Comparison of ENCODE assay signal across 8 cellular contexts in genomic region chr9:133144142-133144886, GRCh38. TPM values are rescaled to one million over a fixed set of nuclear protein-coding genes. Genes with fewer than 3 reads are reported as not detected.
DNase-seq lines count a peak whose midpoint lies in the region; ATAC-seq and TF ChIP-seq lines count a peak whose summit lies in the region.

No MANE protein-coding gene starts in this region.

- WGBS in aorta, 2 donors, result 8 to 9% methylated on average over 50 to 52 of the region's 52 CpGs

- H3K9me3 ChIP-seq in left ventricle myocardium inferior (replicated peaks), result no peaks in the 10 kb centered on the region
- H3K9me3 ChIP-seq in aorta (ENCODE audit: control insufficient read depth, low read length), result no peaks in the 10 kb centered on the region

- H3K27ac ChIP-seq in left ventricle myocardium inferior (replicated peaks) (peak overlapping the region; percentile 60), aorta (ENCODE audit: low read depth in 1 of 2, low read length in 2 of 2) (no peak overlapping the region)

- peak overlapping the region; percentile 81 for H3K4me3 Mint-ChIP-seq in activated naive CD8-positive, alpha-beta T cell treated with anti-CD3 and anti-CD28 coated beads, Interleukin-2, amount 10 ng/mL, durations not matched to agents 7 days and 5 days

- H3K27me3 Mint-ChIP-seq in activated naive CD8-positive, alpha-beta T cell treated with anti-CD3 and anti-CD28 coated beads, Interleukin-2, amount 10 ng/mL, durations not matched to agents 7 days and 5 days, result no peaks in the 10 kb centered on the region

- DNase-seq in D341Med (ENCODE audit: low spot score) (peak; percentile 94), LHCN-M2 (ENCODE audit: low read depth) (peak; percentile 49), SW 1271 (lab: John Stamatoyannopoulos, UW) (peak; percentile 70 to 72), left ventricle myocardium inferior (peak; percentile 56), retina (peak; percentile 93), aorta (peak; percentile 86 to 89)
- DNase-seq in activated naive CD8-positive, alpha-beta T cell treated with anti-CD3 and anti-CD28 coated beads, Interleukin-2, amount 10 ng/mL, durations not matched to agents 7 days and 5 days, result peak; percentile 94

- H3K36me3 ChIP-seq in left ventricle myocardium inferior (no peaks in the 10 kb centered on the region), aorta (ENCODE audit: control insufficient read depth in 1 of 2, insufficient read depth in 2 of 2, low read length in 1 of 2) (no peaks in the 10 kb centered on the region)

- H3K27me3 ChIP-seq in left ventricle myocardium inferior (ENCODE audit: low read depth) (no peaks in the 10 kb centered on the region), aorta (ENCODE audit: control insufficient read depth in 1 of 2, insufficient read depth in 2 of 2, low read length in 1 of 2) (no peaks in the 10 kb centered on the region)

- peak; percentile 99 for TF ChIP-seq CTCF in left ventricle myocardium inferior (IDR thresholded peaks at IDR 0.05; ENCODE audit: borderline replicate concordance)

- H3K4me1 ChIP-seq in left ventricle myocardium inferior (peaks cover 82% of the 10 kb centered on the region), aorta (ENCODE audit: control insufficient read depth in 1 of 2, insufficient read depth in 2 of 2, low read length in 2 of 2) (no peaks in the 10 kb centered on the region)

- H3K9me3 Mint-ChIP-seq in activated naive CD8-positive, alpha-beta T cell treated with anti-CD3 and anti-CD28 coated beads, Interleukin-2, amount 10 ng/mL, durations not matched to agents 7 days and 5 days, result no peaks in the 10 kb centered on the region

- intact Hi-C loops in left ventricle myocardium inferior (cut with micrococcal nuclease) (loop anchor here (2.0 to 10.0 kb wide), 2 partner anchors 40 to 110 kb away; partner anchors contain the start of gene GTF3C5), aorta (cut with DNase I) (loop anchor here in 1 of 2 donors (2.0 to 10.0 kb wide), 2 partner anchors 42 to 110 kb away; partner anchors contain the start of gene GTF3C5)

- peaks cover 3% of the 10 kb centered on the region for H3K36me3 Mint-ChIP-seq in activated naive CD8-positive, alpha-beta T cell treated with anti-CD3 and anti-CD28 coated beads, Interleukin-2, amount 10 ng/mL, durations not matched to agents 7 days and 5 days

- H3K4me1 Mint-ChIP-seq in activated naive CD8-positive, alpha-beta T cell treated with anti-CD3 and anti-CD28 coated beads, Interleukin-2, amount 10 ng/mL, durations not matched to agents 7 days and 5 days, result peaks cover 51% of the 10 kb centered on the region

- H3K27ac Mint-ChIP-seq in activated naive CD8-positive, alpha-beta T cell treated with anti-CD3 and anti-CD28 coated beads, Interleukin-2, amount 10 ng/mL, durations not matched to agents 7 days and 5 days, result peak overlapping the region; percentile 89

- peak overlapping the region; percentile 59 for H3K4me3 ChIP-seq in left ventricle myocardium inferior
- H3K4me3 ChIP-seq in aorta (ENCODE audit: low read length in 2 of 2), result no peak overlapping the region

- peak; percentile 58 for ATAC-seq in GM21423 (IDR thresholded peaks at IDR 0.05; ENCODE audit: unreplicated experiment)
- ATAC-seq in activated naive CD8-positive, alpha-beta T cell treated with anti-CD3 and anti-CD28 coated beads, Interleukin-2, amount 10 ng/mL, durations not matched to agents 7 days and 5 days (ENCODE audit: low read depth), result peak; percentile 81
- ATAC-seq in aorta (ENCODE audit: low FRiP score), result peak; percentile 76

- POLR2A ChIA-PET in activated naive CD8-positive, alpha-beta T cell treated with anti-CD3 and anti-CD28 coated beads, Interleukin-2, amount 10 ng/mL, durations not matched to agents 7 days and 5 days (lab: Charles Lee), result interaction anchor here (0.7 to 3.3 kb wide), 15 partner anchors 9 to 121 kb away, joined by 3 to 53 read pairs (median 5); partner anchors contain the start of genes GTF3C5 and RALGDS

RNA-seq across cellular contexts. Expression of gene GBGT1, which starts 19.4 kb away (rescaled TPM):
- total RNA-seq in LHCN-M2 (2014; rRNA removed), result 0.34 and 1.3 TPM in 2 replicates
- polyA plus RNA-seq in LHCN-M2 (2012), result 0.56 TPM
- total RNA-seq in activated naive CD8-positive, alpha-beta T cell treated with anti-CD3 and anti-CD28 coated beads, Interleukin-2, amount 10 ng/mL, durations not matched to agents 7 days and 5 days, result 1 to 10 TPM; 4.0 to 4.5 TPM
- 6.3 TPM for total RNA-seq in left ventricle myocardium inferior
- 10 to 100 TPM; 12.9 to 28.9 TPM for total RNA-seq in aorta
- polyA plus RNA-seq in aorta, result 1 to 10 TPM; 2.8 to 5.5 TPM

RNA-seq across cellular contexts. Expression of gene RALGDS, which starts 23.3 kb away (rescaled TPM):
- total RNA-seq in LHCN-M2 (2014; rRNA removed) (15.5 and 17.8 TPM in 2 replicates), left ventricle myocardium inferior (24.6 TPM), aorta (10 to 100 TPM; 32.7 to 61.2 TPM)
- 5.9 TPM for polyA plus RNA-seq in LHCN-M2 (2012)
- 100 to 1,000 TPM; 130 to 134 TPM for total RNA-seq in activated naive CD8-positive, alpha-beta T cell treated with anti-CD3 and anti-CD28 coated beads, Interleukin-2, amount 10 ng/mL, durations not matched to agents 7 days and 5 days
- 10 to 100 TPM; 19.4 to 20.0 TPM for polyA plus RNA-seq in aorta
